Comparison of ENCODE assay signal across 1 cellular context in genomic region chr6:26570027-26570809, GRCh38.
A peak's percentile ranks its signal among the peaks of the same experiment; 100 is the strongest.
TF ChIP-seq lines count a peak whose summit lies in the region.

No MANE protein-coding gene starts in this region.

TF ChIP-seq in K562, 482 proteins besides CTCF, POLR2A, EP300 and RAD21 (continued from another document):
- no peak for TF ChIP-seq ZNF318 (IDR thresholded peaks at IDR 0.05; ENCODE audit: borderline replicate concordance in 1 of 2, low read depth in 1 of 2)
- TF ChIP-seq TCF15 (CRISPR knock-in tag; IDR thresholded peaks at IDR 0.05): no peak
- no peak for TF ChIP-seq SFPQ (IDR thresholded peaks at IDR 0.05; ENCODE audit: low read depth, low read length)
- TF ChIP-seq BMI1 (IDR thresholded peaks at IDR 0.05; ENCODE audit: low read length): no peak
- 0 out of 2 replicates have a peak, but pooled peaks have one; percentile 8 for TF ChIP-seq GTF2E2 (tag; IDR thresholded peaks at IDR 0.05)
- TF ChIP-seq HBP1 (CRISPR knock-in tag; IDR thresholded peaks at IDR 0.05): no peak
- no peak for TF ChIP-seq HDAC3 (IDR thresholded peaks at IDR 0.05; ENCODE audit: borderline replicate concordance, partially characterized antibody)
- no peak for TF ChIP-seq ZNF77 (CRISPR knock-in tag; IDR thresholded peaks at IDR 0.05)
- TF ChIP-seq SRF (CRISPR knock-in tag; IDR thresholded peaks at IDR 0.05): no peak; a peak in 1 of 4 replicates
- TF ChIP-seq CBX1 (IDR thresholded peaks at IDR 0.05; ENCODE audit: low read depth): 0 out of 2 replicates have a peak, but pooled peaks have one; percentile 28
- TF ChIP-seq CHAMP1 (IDR thresholded peaks at IDR 0.05): no peak
- TF ChIP-seq ZNF184 (CRISPR knock-in tag; IDR thresholded peaks at IDR 0.05): no peak
- TF ChIP-seq RFX5 (IDR thresholded peaks at IDR 0.05; ENCODE audit: low read depth, low read length): no peak
- no peak for TF ChIP-seq ZFP36 (IDR thresholded peaks at IDR 0.05; ENCODE audit: low read depth, low read length, partially characterized antibody)
- TF ChIP-seq RBBP5 (IDR thresholded peaks at IDR 0.05; ENCODE audit: borderline replicate concordance, insufficient read depth, low read length, poor library complexity, severe bottlenecking): peak; percentile 35
- no peak for TF ChIP-seq TOE1 (IDR thresholded peaks at IDR 0.05; ENCODE audit: borderline replicate concordance)
- no peak for TF ChIP-seq TOE1 (CRISPR knock-in tag; IDR thresholded peaks at IDR 0.05; ENCODE audit: borderline replicate concordance, low read depth)
- TF ChIP-seq CAMTA2 (CRISPR knock-in tag; conservative IDR thresholded peaks at IDR 0.05): no peak
- TF ChIP-seq ZNF785 (CRISPR knock-in tag; IDR thresholded peaks at IDR 0.05): no peak
- TF ChIP-seq GTF2A2 (tag; IDR thresholded peaks at IDR 0.05): no peak
- no peak for TF ChIP-seq NR4A1 (CRISPR knock-in tag; IDR thresholded peaks at IDR 0.05)
- no peak for TF ChIP-seq NR4A1 (tag; IDR thresholded peaks at IDR 0.05)
- TF ChIP-seq RBM22 (IDR thresholded peaks at IDR 0.05; ENCODE audit: low read depth, low read length, poor library complexity, severe bottlenecking): no peak
- no peak for TF ChIP-seq ATF4 (CRISPR knock-in tag; IDR thresholded peaks at IDR 0.05)
- TF ChIP-seq RUNX1 (IDR thresholded peaks at IDR 0.05; ENCODE audit: low read depth): no peak
- TF ChIP-seq RFX7 (CRISPR knock-in tag; IDR thresholded peaks at IDR 0.05): no peak
- TF ChIP-seq PHF8 (IDR thresholded peaks at IDR 0.05; ENCODE audit: borderline replicate concordance, low read length): 0 out of 2 replicates have a peak, but pooled peaks have one; percentile 12
- no peak for TF ChIP-seq SMAD1 (IDR thresholded peaks at IDR 0.05; ENCODE audit: low read depth, low read length, partially characterized antibody)
- TF ChIP-seq ZNF197 (CRISPR knock-in tag; IDR thresholded peaks at IDR 0.05; ENCODE audit: low read depth): peak; percentile 1; the same call in 1 of the 2 replicates
- TF ChIP-seq ZNF324 (CRISPR knock-in tag; IDR thresholded peaks at IDR 0.05): no peak
- TF ChIP-seq ZFX (CRISPR knock-in tag; IDR thresholded peaks at IDR 0.05): no peak
- TF ChIP-seq NFE2L1 (tag; IDR thresholded peaks at IDR 0.05; ENCODE audit: borderline replicate concordance, low read depth): no peak
- no peak for TF ChIP-seq NELFE (IDR thresholded peaks at IDR 0.05; ENCODE audit: insufficient read depth, insufficient read length)
- no peak for TF ChIP-seq HES1 (IDR thresholded peaks at IDR 0.05; ENCODE audit: low read depth)
- TF ChIP-seq SMAD2 (IDR thresholded peaks at IDR 0.05; ENCODE audit: low read depth, low read length): no peak
- TF ChIP-seq ZNF589 (CRISPR knock-in tag; IDR thresholded peaks at IDR 0.05; ENCODE audit: low read depth): 0 out of 2 replicates have a peak, but pooled peaks have one; percentile 18
- peak; percentile 64; the same call in 1 of the 2 replicates for TF ChIP-seq NFRKB (IDR thresholded peaks at IDR 0.05; ENCODE audit: low read depth)
- no peak for TF ChIP-seq FUS (optimal IDR thresholded peaks at IDR 0.05; ENCODE audit: low read depth, low read length)
- no peak for TF ChIP-seq DMBX1 (CRISPR knock-in tag; IDR thresholded peaks at IDR 0.05; ENCODE audit: borderline replicate concordance)
- TF ChIP-seq ZNF584 (CRISPR knock-in tag; IDR thresholded peaks at IDR 0.05; ENCODE audit: low read depth): no peak
- peak; percentile 67; the same call in 1 of the 2 replicates for TF ChIP-seq MTA3 (IDR thresholded peaks at IDR 0.05; ENCODE audit: borderline replicate concordance)
- TF ChIP-seq ZNF830 (CRISPR knock-in tag; IDR thresholded peaks at IDR 0.05): 0 out of 2 replicates have a peak, but pooled peaks have one; percentile 48
